14 cellular contexts compared by ENCODE assay signal in the genomic region with DNA sequence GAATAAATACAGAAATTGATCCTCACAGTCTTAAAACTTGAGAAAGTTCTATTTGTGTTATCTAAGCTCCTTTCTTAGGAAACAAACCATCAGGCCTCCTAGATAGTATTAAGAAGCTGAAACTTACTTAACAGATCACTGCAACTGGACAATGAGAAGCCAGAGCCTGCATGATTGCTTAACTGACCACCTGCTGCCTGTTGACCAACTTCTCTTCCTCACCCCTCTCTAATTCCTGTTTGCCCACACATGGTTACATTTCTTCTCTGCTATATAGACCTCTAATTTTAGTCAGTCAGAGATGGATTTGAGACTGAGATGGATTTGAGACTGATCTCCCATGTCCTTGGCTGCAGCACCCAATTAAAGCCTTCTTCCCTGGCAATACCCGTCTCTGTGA. TPM values are rescaled to one million over a fixed set of nuclear protein-coding genes. Genes with fewer than 3 reads are reported as not detected.
DNase-seq lines count a peak whose midpoint lies in the region; ATAC-seq and TF ChIP-seq lines count a peak whose summit lies in the region.
"Had no signal": no experiment of that assay in that cellular context is flagged by ENCODE, and none has a peak within 500 bp of the region (broad histone marks: within the 10 kb centered on the region; RNA-seq: fewer than 3 reads in every experiment).

No MANE protein-coding gene starts in this region.

- 80% methylated on average over 1 of the region's 1 CpG; no CpG with 5 or more reads in 1 of the 2 experiments for WGBS in IMR-90 (ENCODE audit: extremely low coverage in 2 of 2, insufficient read length in 1 of 2), 2 experiments
- WGBS in spleen, 5 donors = 79 to 100% (median 96%) methylated on average over 1 of the region's 1 CpG

- H4K5ac ChIP-seq in IMR-90 (ENCODE audit: low read depth, low read length) = no peak overlapping the region

- H3K9ac ChIP-seq in IMR-90 (ENCODE audit: low read depth, low read length) = no peak overlapping the region

- no peak overlapping the region for H3K4ac ChIP-seq in IMR-90 (ENCODE audit: low read depth, low read length)

- H3K4me2 ChIP-seq in IMR-90 (ENCODE audit: low read depth, low read length) = no peak overlapping the region

- no peak overlapping the region for H4K91ac ChIP-seq in IMR-90 (ENCODE audit: insufficient read depth, low read depth, low read length)

- no peak overlapping the region for H2AK9ac ChIP-seq in IMR-90 (replicated peaks; ENCODE audit: low read depth, low read length, poor library complexity)

- no peak overlapping the region for H3K23ac ChIP-seq in IMR-90 (ENCODE audit: low read depth, low read length)

- H2BK120ac ChIP-seq in IMR-90 (ENCODE audit: low read depth, low read length) = no peak overlapping the region

- H2BK20ac ChIP-seq in IMR-90 (ENCODE audit: low read depth, low read length) = no peak overlapping the region

- no peaks in the 10 kb centered on the region for H3K9me1 ChIP-seq in IMR-90 (ENCODE audit: insufficient read depth, low read length)

- no peak overlapping the region for H3K56ac ChIP-seq in IMR-90 (ENCODE audit: extremely low read depth, insufficient read depth, low read length)

- no peaks in the 10 kb centered on the region for H4K20me1 ChIP-seq in IMR-90 (ENCODE audit: insufficient read depth, low read length)

- no peaks in the 10 kb centered on the region for H3K36me3 ChIP-seq in IMR-90 (ENCODE audit: control insufficient read depth, insufficient read depth, low read length)
- H3K36me3 ChIP-seq in spleen = peaks cover 0 to 31% (median 0%) of the 10 kb centered on the region in 6 donors
- no peaks in the 10 kb centered on the region for H3K36me3 ChIP-seq in HAP-1 (replicated peaks)
- H3K36me3 ChIP-seq: colonic mucosa had no signal

- TF ChIP-seq POLR2A in IMR-90 (IDR thresholded peaks at IDR 0.05; ENCODE audit: low read depth, low read length) (no peak), spleen (IDR thresholded peaks at IDR 0.05) (no peak)

- no peak overlapping the region for H3K14ac ChIP-seq in IMR-90 (replicated peaks; ENCODE audit: low read depth, low read length)

- BruUV-seq in IMR-90 (replicated peaks; lab: Mats Ljungman, UMichigan) = no TSS peak

- H3K18ac ChIP-seq in IMR-90 (ENCODE audit: low read depth, low read length) = no peak overlapping the region

- H3K79me1 ChIP-seq in IMR-90 (ENCODE audit: low read depth in 1 of 2, low read length in 2 of 2) = peaks cover 0 to 3% of the 10 kb centered on the region in 2 experiments; a peak in 2 of 4 replicates

- dilution Hi-C loops in IMR-90 (cut with HindIII; ENCODE audit: low sequenced_read_pairs, unreplicated experiment) = no loop called here

- no peak overlapping the region for H2BK5ac ChIP-seq in IMR-90 (ENCODE audit: low read depth, low read length, poor library complexity, severe bottlenecking)

- no peaks in the 10 kb centered on the region for H3K4me1 ChIP-seq in IMR-90 (ENCODE audit: control insufficient read depth, insufficient read depth, low read length)
- H3K4me1 ChIP-seq in spleen = peaks cover 0 to 57% (median 9%) of the 10 kb centered on the region in 6 donors
- no peaks in the 10 kb centered on the region for H3K4me1 ChIP-seq in HAP-1
- H3K4me1 ChIP-seq: colonic mucosa had no signal

- H2BK15ac ChIP-seq in IMR-90 (ENCODE audit: low read depth, low read length) = no peak overlapping the region

- in situ Hi-C loops in IMR-90 (cut with MboI; ENCODE audit: low sequenced_read_pairs) (no loop called here), HAP-1 (cut with MboI; ENCODE audit: low sequenced_read_pairs) (no loop called here)

- H3K27ac ChIP-seq in IMR-90 (ENCODE audit: insufficient read depth, low read length) (no peak overlapping the region), spleen (peak overlapping the region in 7 of 8 donors; percentile 20 to 83 (median 75))
- H3K27ac ChIP-seq: colonic mucosa had no signal

- ATAC-seq in IMR-90 (ENCODE audit: low read depth) = no peak
- no peak for ATAC-seq in GM19397 (IDR thresholded peaks at IDR 0.05; ENCODE audit: unreplicated experiment)

- H4K8ac ChIP-seq in IMR-90 (ENCODE audit: low read depth in 2 of 2, low read length in 2 of 2) = no peak overlapping the region

- no peak overlapping the region for H2AK5ac ChIP-seq in IMR-90 (ENCODE audit: low read depth, low read length)

- H3K27me3 ChIP-seq in IMR-90 (ENCODE audit: control insufficient read depth, insufficient read depth, low read length) (no peaks in the 10 kb centered on the region), spleen (replicated peaks in 1 of 7) (no peaks in the 10 kb centered on the region), HAP-1 (ENCODE audit: low read depth) (no peaks in the 10 kb centered on the region)
- H3K27me3 ChIP-seq: colonic mucosa had no signal

- POLR2A ChIA-PET in IMR-90 (lab: Charles Lee; ENCODE audit: unreplicated experiment) = no interaction called here

- H3K4me3 ChIP-seq in IMR-90 (ENCODE audit: insufficient read depth, low read depth, low read length) (no peak overlapping the region), fibroblast of pulmonary artery (replicated peaks; ENCODE audit: low read depth, low read length) (no peak overlapping the region), spleen (peak overlapping the region in 1 of 8 donors; percentile 17), HAP-1 (no peak overlapping the region)
- H3K4me3 ChIP-seq: colonic mucosa had no signal

- intact Hi-C loops in IMR-90 (cut with micrococcal nuclease) = no loop called here
- intact Hi-C loops in spleen (cut with DNase I; ENCODE audit: low total_unique reads) = no loop called here

- CTCF ChIA-PET in IMR-90 (lab: Yijun Ruan, JAX) = interaction anchor here (0.5 kb wide), 1 partner anchor 19 kb away, joined by 4 read pairs; no protein-coding TSS in a partner anchor

- DNase-seq in IMR-90 = peak; percentile 7
- peak; percentile 32 for DNase-seq in SKM-1 (lab: John Stamatoyannopoulos, UW; ENCODE audit: unreplicated experiment)
- peak; percentile 50 for DNase-seq in fibroblast of pulmonary artery (ENCODE audit: low read depth)
- DNase-seq in spleen = no peak
- no peak for DNase-seq in amniotic stem cell (lab: John Stamatoyannopoulos, UW)
- DNase-seq in HAP-1 (ENCODE audit: low spot score in 2 of 2) = no peak
- DNase-seq: activated CD4-positive, alpha-beta T cell treated with anti-CD3 and anti-CD28 coated beads, Interleukin-2, amount 10 ng/mL, durations not matched to agents 7 days and 5 days; activated CD8-positive, alpha-beta memory T cell treated with anti-CD3 and anti-CD28 coated beads, Interleukin-2, amount 50 U/mL, for 4 hours; colonic mucosa; Kasumi-1; NCI-H1436 treated with DMSO at 0.1 percent for 48 hours; NCI-H774; stimulated activated CD4-positive, alpha-beta T cell treated with anti-CD3 and anti-CD28 coated beads, Interleukin-2, amount 100 ng/mL, for 48 hours had no signal

- TF ChIP-seq CTCF in IMR-90 (conservative IDR thresholded peaks at IDR 0.05; ENCODE audit: low read depth, low read length) (no peak), fibroblast of pulmonary artery (IDR thresholded peaks at IDR 0.05; ENCODE audit: low read length, missing control alignments) (no peak), spleen (IDR thresholded peaks at IDR 0.05 in 8 of 11, conservative IDR thresholded peaks at IDR 0.05 in 3 of 11) (no peak)

- no peak for TF ChIP-seq RAD21 in IMR-90 (IDR thresholded peaks at IDR 0.05; ENCODE audit: low read length)

- H3K9me3 ChIP-seq in IMR-90 (ENCODE audit: control insufficient read depth, insufficient read depth, low read length) (no peaks in the 10 kb centered on the region), spleen (no peaks in the 10 kb centered on the region), HAP-1 (0 out of 2 replicates have a peak, but pooled peaks cover 2% of the 10 kb centered on the region)
- H3K9me3 ChIP-seq: colonic mucosa had no signal

- H2AFZ ChIP-seq in IMR-90 (replicated peaks; ENCODE audit: low read length, poor library complexity) = no peak overlapping the region

TF ChIP-seq in IMR-90, 13 proteins besides CTCF, POLR2A, EP300 and RAD21 (continues in another document):
- TF ChIP-seq MAFK (IDR thresholded peaks at IDR 0.05; ENCODE audit: low read depth, low read length) = no peak
- TF ChIP-seq MAZ (IDR thresholded peaks at IDR 0.05; ENCODE audit: borderline replicate concordance, low read depth, low read length) = no peak
- TF ChIP-seq CHD1 (IDR thresholded peaks at IDR 0.05; ENCODE audit: low read depth, low read length) = no peak
- TF ChIP-seq, protein P1, sequence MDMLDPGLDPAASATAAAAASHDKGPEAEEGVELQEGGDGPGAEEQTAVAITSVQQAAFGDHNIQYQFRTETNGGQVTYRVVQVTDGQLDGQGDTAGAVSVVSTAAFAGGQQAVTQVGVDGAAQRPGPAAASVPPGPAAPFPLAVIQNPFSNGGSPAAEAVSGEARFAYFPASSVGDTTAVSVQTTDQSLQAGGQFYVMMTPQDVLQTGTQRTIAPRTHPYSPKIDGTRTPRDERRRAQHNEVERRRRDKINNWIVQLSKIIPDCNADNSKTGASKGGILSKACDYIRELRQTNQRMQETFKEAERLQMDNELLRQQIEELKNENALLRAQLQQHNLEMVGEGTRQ (IDR thresholded peaks at IDR 0.05; ENCODE audit: low read depth, low read length) = no peak
- TF ChIP-seq BHLHE40 (IDR thresholded peaks at IDR 0.05; ENCODE audit: low read depth, low read length) = no peak
- no peak for TF ChIP-seq MXI1 (IDR thresholded peaks at IDR 0.05; ENCODE audit: borderline replicate concordance, low read depth, low read length)
- TF ChIP-seq, protein P2, sequence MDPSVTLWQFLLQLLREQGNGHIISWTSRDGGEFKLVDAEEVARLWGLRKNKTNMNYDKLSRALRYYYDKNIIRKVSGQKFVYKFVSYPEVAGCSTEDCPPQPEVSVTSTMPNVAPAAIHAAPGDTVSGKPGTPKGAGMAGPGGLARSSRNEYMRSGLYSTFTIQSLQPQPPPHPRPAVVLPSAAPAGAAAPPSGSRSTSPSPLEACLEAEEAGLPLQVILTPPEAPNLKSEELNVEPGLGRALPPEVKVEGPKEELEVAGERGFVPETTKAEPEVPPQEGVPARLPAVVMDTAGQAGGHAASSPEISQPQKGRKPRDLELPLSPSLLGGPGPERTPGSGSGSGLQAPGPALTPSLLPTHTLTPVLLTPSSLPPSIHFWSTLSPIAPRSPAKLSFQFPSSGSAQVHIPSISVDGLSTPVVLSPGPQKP (IDR thresholded peaks at IDR 0.05; ENCODE audit: borderline replicate concordance, low read depth, low read length) = no peak

RNA-seq across cellular contexts. Expression of a gene that starts 13.5 kb away (rescaled TPM):
- total RNA-seq in IMR-90 (2012; rRNA removed) (14.3 and 18.9 TPM in 2 replicates), spleen (100 to 1,000 TPM in 1 of 7 donors, 10 to 100 TPM in 6; 55.8 to 103 (median 68.6) TPM)
- polyA plus RNA-seq in IMR-90 (2012; rRNA removed) (7.7 and 11.4 TPM in 2 replicates), spleen (10 to 100 TPM in 2 of 3 donors, 1 to 10 TPM in 1; 9.5 to 16.9 (median 13.5) TPM)
- polyA plus RNA-seq in IMR-90 (2012; cell fraction: cytosol; rRNA removed) = 1.6 and 2.9 TPM in 2 replicates
- 0.66 and 6.3 TPM in 2 replicates for polyA plus RNA-seq in IMR-90 (2012; cell fraction: nucleus; rRNA removed; ENCODE audit: low replicate concordance)

RNA-seq across cellular contexts. Expression of a gene that starts 13.6 kb away (rescaled TPM):
- total RNA-seq in IMR-90 (2012; rRNA removed) (0.28 and 0.36 TPM in 2 replicates), spleen (1 to 10 TPM in 2 of 7 donors, under 1 TPM in 1, not detected in 4; 0.97 to 1.4 (median 1.1) TPM)
- polyA plus RNA-seq in IMR-90 (2012; rRNA removed) (0.48 and 1.0 TPM in 2 replicates), spleen (1 to 10 TPM; 1.6 to 2.5 (median 1.8) TPM)
- polyA plus RNA-seq in IMR-90 (2012; cell fraction: cytosol; rRNA removed) = 0.13 TPM in 1 of 2 replicates, not detected in the other
- 0.22 TPM in 1 of 2 replicates, not detected in the other for polyA plus RNA-seq in IMR-90 (2012; cell fraction: nucleus; rRNA removed; ENCODE audit: low replicate concordance)

Comparison
In these comparisons a context has a peak if more than half of its experiments do, and no peak if none do; other contexts are left out.
1. DNase-seq: peak in IMR-90 (single experiment), SKM-1 (single experiment) and fibroblast of pulmonary artery (single experiment); none in spleen (single experiment), amniotic stem cell (single experiment) and HAP-1 (0 of 2).